1 cellular context compared by ENCODE assay signal in genomic region chr5:75654693-75655315, GRCh38.
TF ChIP-seq lines count a peak whose summit lies in the region.

No MANE protein-coding gene starts in this region.

TF ChIP-seq in GM23338, 12 proteins besides CTCF, POLR2A, EP300 and RAD21 (continued from another document):
- TF ChIP-seq ZNF462 (CRISPR knock-in tag; IDR thresholded peaks at IDR 0.05), result no peak
- no peak for TF ChIP-seq POLR2AphosphoS5 (IDR thresholded peaks at IDR 0.05; ENCODE audit: low read depth)
- no peak for TF ChIP-seq EZH2phosphoT487 (IDR thresholded peaks at IDR 0.05; ENCODE audit: unreplicated experiment)
- no peak for TF ChIP-seq CREB1 (CRISPR knock-in tag; IDR thresholded peaks at IDR 0.05; ENCODE audit: low read depth)
- no peak for TF ChIP-seq ZNF331 (CRISPR knock-in tag; IDR thresholded peaks at IDR 0.05; ENCODE audit: low read depth)
- TF ChIP-seq ETS1 (IDR thresholded peaks at IDR 0.05), result no peak
- TF ChIP-seq EZH2 (IDR thresholded peaks at IDR 0.05; ENCODE audit: low read depth, unreplicated experiment), result no peak
- no peak for TF ChIP-seq ZNF114 (CRISPR knock-in tag; IDR thresholded peaks at IDR 0.05)
- no peak for TF ChIP-seq NANOG (IDR thresholded peaks at IDR 0.05; ENCODE audit: borderline replicate concordance)
TF ChIP-seq in GM23338: peak in this region for 0.
